ENCODE assay signal across 21 cellular contexts in the genomic region with DNA sequence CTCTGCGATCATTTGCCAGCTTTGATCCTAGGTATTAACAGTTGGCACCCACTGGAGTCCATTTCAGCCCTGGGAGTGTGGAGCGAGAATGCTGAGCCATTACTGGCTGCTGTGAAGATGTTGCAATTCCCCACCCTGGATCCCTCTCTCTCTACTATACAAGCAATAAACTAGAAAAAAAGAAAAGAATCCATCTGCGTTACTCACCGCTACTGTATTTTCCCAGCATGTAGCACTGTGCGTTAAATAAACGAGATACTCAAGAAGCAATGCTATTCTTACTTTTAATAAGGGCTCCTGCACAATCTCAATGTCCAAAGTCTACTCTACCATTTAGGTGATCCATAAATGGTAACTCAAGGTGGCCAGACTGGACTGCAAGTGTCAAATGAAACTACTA.
"Had no signal": no experiment of that assay in that cellular context is flagged by ENCODE, and none has a peak within 500 bp of the region (broad histone marks: within the 10 kb centered on the region; RNA-seq: fewer than 3 reads in every experiment).

No MANE protein-coding gene starts in this region.

- H3K4me1 ChIP-seq: adrenal gland, esophagus muscularis mucosa, foreskin keratinocyte, neural progenitor cell, psoas muscle, vagina had no signal

- H3K27me3 ChIP-seq: adrenal gland, esophagus muscularis mucosa, foreskin keratinocyte, neural progenitor cell, tibial nerve, vagina had no signal

- H3K4me3 Mint-ChIP-seq: activated naive CD4-positive, alpha-beta T cell treated with anti-CD3 and anti-CD28 coated beads, Interleukin-2, amount 10 ng/mL, durations not matched to agents 7 days and 5 days; naive B cell; neural progenitor cell; stimulated activated naive B cell treated with anti-CD40 and anti-IgM and Interleukin-4, amounts not matched to agents 10 μg/mL and 1 μg/mL and 100 μg/mL, for 72 hours; T-cell had no signal

- H3K27ac ChIP-seq: adrenal gland, esophagus muscularis mucosa, foreskin keratinocyte, neural progenitor cell, psoas muscle, tibial nerve, vagina had no signal

- FAIRE-seq: colon, endometrium had no signal

- H3K27ac Mint-ChIP-seq: activated naive CD4-positive, alpha-beta T cell treated with anti-CD3 and anti-CD28 coated beads, Interleukin-2, amount 10 ng/mL, durations not matched to agents 7 days and 5 days; neural progenitor cell; stimulated activated naive B cell treated with anti-CD40 and anti-IgM and Interleukin-4, amounts not matched to agents 10 μg/mL and 1 μg/mL and 100 μg/mL, for 72 hours; T-cell had no signal

- H3K9ac ChIP-seq: neural progenitor cell had no signal

- H3K9me3 ChIP-seq: adrenal gland, esophagus muscularis mucosa, psoas muscle, tibial nerve, vagina had no signal

- DNase-seq: activated CD4-positive, alpha-beta T cell treated with anti-CD3 and anti-CD28 coated beads, Interleukin-2, amount 50 U/mL, for 1 hour; activated naive CD4-positive, alpha-beta T cell treated with anti-CD3 and anti-CD28 coated beads, Interleukin-2, amount 10 ng/mL, durations not matched to agents 7 days and 5 days; adrenal gland; foreskin keratinocyte; glutamatergic neuron; midbrain; naive B cell; psoas muscle; stimulated activated CD4-positive, alpha-beta T cell treated with anti-CD3 and anti-CD28 coated beads, Interleukin-12 subunit alpha, Interleukin-12 subunit beta, amount 100 ng/mL, for 4 hours; stimulated activated naive B cell treated with anti-CD40 and anti-IgM and Interleukin-4, amounts not matched to agents 10 μg/mL and 1 μg/mL and 100 μg/mL, for 72 hours; T-cell; T-helper 9 cell had no signal

- H3K4me3 ChIP-seq: adrenal gland, esophagus muscularis mucosa, lung, neural progenitor cell, psoas muscle, tibial nerve, vagina had no signal

- H3K27me3 Mint-ChIP-seq: activated naive CD4-positive, alpha-beta T cell treated with anti-CD3 and anti-CD28 coated beads, Interleukin-2, amount 10 ng/mL, durations not matched to agents 7 days and 5 days; activated T-helper 17 cell treated with anti-CD3 and anti-CD28 coated beads, Interleukin-2, amount 50 U/mL, for 72 hours; naive B cell; stimulated activated naive B cell treated with anti-CD40 and anti-IgM and Interleukin-4, amounts not matched to agents 10 μg/mL and 1 μg/mL and 100 μg/mL, for 72 hours; T-cell had no signal

- ATAC-seq: foreskin keratinocyte; psoas muscle; sciatic nerve; stimulated activated naive B cell treated with anti-CD40 and anti-IgM and Interleukin-4, amounts not matched to agents 10 μg/mL and 1 μg/mL and 100 μg/mL, for 72 hours; T-cell had no signal

- H3K4me1 Mint-ChIP-seq: activated naive CD4-positive, alpha-beta T cell treated with anti-CD3 and anti-CD28 coated beads, Interleukin-2, amount 10 ng/mL, durations not matched to agents 7 days and 5 days had no signal

- H3K9me3 Mint-ChIP-seq: activated naive CD4-positive, alpha-beta T cell treated with anti-CD3 and anti-CD28 coated beads, Interleukin-2, amount 10 ng/mL, durations not matched to agents 7 days and 5 days; activated T-helper 17 cell treated with anti-CD3 and anti-CD28 coated beads, Interleukin-2, amount 50 U/mL, for 72 hours; naive B cell; neural progenitor cell; stimulated activated naive B cell treated with anti-CD40 and anti-IgM and Interleukin-4, amounts not matched to agents 10 μg/mL and 1 μg/mL and 100 μg/mL, for 72 hours; T-cell had no signal
